In genomic region chr11:92455221-92455790, GRCh38 we compare ENCODE assay signal across 15 cellular contexts.
"Had no signal": no experiment of that assay in that cellular context is flagged by ENCODE, and none has a peak within 500 bp of the region (broad histone marks: within the 10 kb centered on the region; RNA-seq: fewer than 3 reads in every experiment).

No MANE protein-coding gene starts in this region.

- H3K27ac Mint-ChIP-seq: activated CD4-positive, alpha-beta T cell treated with anti-CD3 and anti-CD28 coated beads, Interleukin-2, amount 10 ng/mL, durations not matched to agents 7 days and 5 days; activated naive CD8-positive, alpha-beta T cell treated with anti-CD3 and anti-CD28 coated beads, Interleukin-2, amount 10 ng/mL, durations not matched to agents 7 days and 5 days; memory B cell; naive thymus-derived CD8-positive, alpha-beta T cell; stimulated activated effector memory CD8-positive, alpha-beta T cell treated with anti-CD3 and anti-CD28 coated beads, Interleukin-12 subunit alpha, Interleukin-12 subunit beta, amount 100 ng/mL, for 72 hours had no signal

- H3K4me1 Mint-ChIP-seq: activated CD4-positive, alpha-beta T cell treated with anti-CD3 and anti-CD28 coated beads, Interleukin-2, amount 10 ng/mL, durations not matched to agents 7 days and 5 days; activated naive CD8-positive, alpha-beta T cell treated with anti-CD3 and anti-CD28 coated beads, Interleukin-2, amount 10 ng/mL, durations not matched to agents 7 days and 5 days; central memory CD8-positive, alpha-beta T cell; memory B cell; naive thymus-derived CD8-positive, alpha-beta T cell; stimulated activated effector memory CD8-positive, alpha-beta T cell treated with anti-CD3 and anti-CD28 coated beads, Interleukin-12 subunit alpha, Interleukin-12 subunit beta, amount 100 ng/mL, for 72 hours had no signal

- H3K9me3 Mint-ChIP-seq: activated CD4-positive, alpha-beta T cell treated with anti-CD3 and anti-CD28 coated beads, Interleukin-2, amount 10 ng/mL, durations not matched to agents 7 days and 5 days; activated naive CD8-positive, alpha-beta T cell treated with anti-CD3 and anti-CD28 coated beads, Interleukin-2, amount 10 ng/mL, durations not matched to agents 7 days and 5 days; memory B cell had no signal

- H3K4me3 Mint-ChIP-seq: activated CD4-positive, alpha-beta T cell treated with anti-CD3 and anti-CD28 coated beads, Interleukin-2, amount 10 ng/mL, durations not matched to agents 7 days and 5 days; activated naive CD8-positive, alpha-beta T cell treated with anti-CD3 and anti-CD28 coated beads, Interleukin-2, amount 10 ng/mL, durations not matched to agents 7 days and 5 days; central memory CD8-positive, alpha-beta T cell; memory B cell; naive thymus-derived CD8-positive, alpha-beta T cell; stimulated activated effector memory CD8-positive, alpha-beta T cell treated with anti-CD3 and anti-CD28 coated beads, Interleukin-12 subunit alpha, Interleukin-12 subunit beta, amount 100 ng/mL, for 72 hours had no signal

- DNase-seq: activated CD4-positive, alpha-beta T cell treated with anti-CD3 and anti-CD28 coated beads, Interleukin-2, amount 10 ng/mL, durations not matched to agents 7 days and 5 days; activated CD8-positive, alpha-beta memory T cell treated with anti-CD3 and anti-CD28 coated beads for 24 hours; activated naive CD8-positive, alpha-beta T cell treated with anti-CD3 and anti-CD28 coated beads, Interleukin-2, amount 10 ng/mL, durations not matched to agents 7 days and 5 days; brain microvascular endothelial cell; esophagus squamous epithelium; glutamatergic neuron; kidney; left lung; mucosa of descending colon; naive thymus-derived CD8-positive, alpha-beta T cell; stimulated activated CD4-positive, alpha-beta T cell treated with anti-CD3 and anti-CD28 coated beads, Interleukin-12 subunit alpha, Interleukin-12 subunit beta, amount 100 ng/mL, for 4 hours; uterus had no signal

- ATAC-seq: left lung; mucosa of descending colon; naive thymus-derived CD8-positive, alpha-beta T cell; stimulated activated effector memory CD8-positive, alpha-beta T cell treated with anti-CD3 and anti-CD28 coated beads, Interleukin-12 subunit alpha, Interleukin-12 subunit beta, amount 100 ng/mL, for 72 hours had no signal

- H3K27me3 Mint-ChIP-seq: activated CD4-positive, alpha-beta T cell treated with anti-CD3 and anti-CD28 coated beads, Interleukin-2, amount 10 ng/mL, durations not matched to agents 7 days and 5 days; activated naive CD8-positive, alpha-beta T cell treated with anti-CD3 and anti-CD28 coated beads, Interleukin-2, amount 10 ng/mL, durations not matched to agents 7 days and 5 days; central memory CD8-positive, alpha-beta T cell; memory B cell; naive thymus-derived CD8-positive, alpha-beta T cell had no signal
